In genomic region chr1:113784104-113784779, GRCh38 we compare ENCODE assay signal across 9 cellular contexts. TPM values are rescaled to one million over a fixed set of nuclear protein-coding genes. Genes with fewer than 3 reads are reported as not detected.
DNase-seq lines count a peak whose midpoint lies in the region; ATAC-seq and TF ChIP-seq lines count a peak whose summit lies in the region.
"Had no signal": no experiment of that assay in that cellular context is flagged by ENCODE, and none has a peak within 500 bp of the region (broad histone marks: within the 10 kb centered on the region; RNA-seq: fewer than 3 reads in every experiment).

No MANE protein-coding gene starts in this region.

- peak overlapping the region in 1 of 2 donors; percentile 96 for H3K27ac Mint-ChIP-seq in T-cell

- ATAC-seq in HG02852 (IDR thresholded peaks at IDR 0.05; ENCODE audit: unreplicated experiment), result peak; percentile 74
- ATAC-seq in T-cell (replicated peaks in 1 of 4), result peak; percentile 26 to 37 (median 28)
- ATAC-seq in lower lobe of right lung, result peak; percentile 69 to 83
- ATAC-seq in sciatic nerve, result no peak

- peak overlapping the region in 2 of 3 donors; percentile 37 to 60 for H3K4me3 Mint-ChIP-seq in T-cell

- peaks cover 37 to 41% (median 39%) of the 10 kb centered on the region in 3 donors for H3K4me1 Mint-ChIP-seq in T-cell

- H3K36me3 ChIP-seq in lower lobe of right lung, result no peaks in the 10 kb centered on the region

- CTCF ChIA-PET in T-cell (lab: Charles Lee), result interaction anchor here in 1 of 2 donors (0.6 to 1.2 kb wide), 5 partner anchors 15 to 162 kb away, joined by 3 to 5 read pairs (median 4); partner anchors contain the start of gene PHTF1

- intact Hi-C loops in lower lobe of right lung (cut with DNase I), result no loop called here
- intact Hi-C loops in sciatic nerve (cut with DNase I), result no loop called here

- H3K9me3 ChIP-seq in lower lobe of right lung, result no peaks in the 10 kb centered on the region

- H3K27me3 ChIP-seq in lower lobe of right lung (ENCODE audit: low read depth), result no peaks in the 10 kb centered on the region

- H3K27ac ChIP-seq in lower lobe of right lung, result peak overlapping the region; percentile 50
- H3K27ac ChIP-seq: 22Rv1 had no signal

- peak; percentile 47 for DNase-seq in NK-92 treated with Interleukin-12 subunit alpha and Interleukin-12 subunit beta, amount 100 ng/mL, for 24 hours (lab: John Stamatoyannopoulos, UW)
- DNase-seq in NK-92 (lab: John Stamatoyannopoulos, UW; ENCODE audit: unreplicated experiment) (no peak), T-cell (no peak), lower lobe of right lung (no peak), sciatic nerve (ENCODE audit: low spot score) (no peak), superior temporal gyrus (ENCODE audit: extremely low spot score) (no peak), NCI-H446 (lab: John Stamatoyannopoulos, UW) (no peak)

- peaks cover 11% of the 10 kb centered on the region for H3K36me3 Mint-ChIP-seq in T-cell

- TF ChIP-seq CTCF in lower lobe of right lung (IDR thresholded peaks at IDR 0.05), result no peak

- H3K27me3 Mint-ChIP-seq in T-cell, result no peaks in the 10 kb centered on the region

- H3K4me3 ChIP-seq in lower lobe of right lung, result no peak overlapping the region

- peaks cover 73% of the 10 kb centered on the region for H3K4me1 ChIP-seq in lower lobe of right lung

- no peaks in the 10 kb centered on the region for H3K9me3 Mint-ChIP-seq in T-cell

- POLR2A ChIA-PET in T-cell (lab: Charles Lee), result interaction anchor here (0.5 to 1.1 kb wide), 7 partner anchors 15 to 757 kb away, joined by 3 to 11 read pairs (median 5); partner anchors contain the start of genes PHTF1 (in 1 of the 2) and RSBN1 (in 1 of the 2)

RNA-seq across cellular contexts. Expression of gene PHTF1, which starts 25.0 kb away (rescaled TPM):
- total RNA-seq in T-cell (10 to 100 TPM in 2 of 5 donors, 1 to 10 TPM in 3; 5.9 to 10.5 (median 9.2) TPM), lower lobe of right lung (18.3 TPM), sciatic nerve (12.3 TPM)

RNA-seq across cellular contexts. Expression of gene RSBN1, which starts 28.0 kb away (rescaled TPM):
- total RNA-seq in T-cell, result 10 to 100 TPM; 43.9 to 49.9 (median 45.1) TPM
- 21.0 TPM for total RNA-seq in lower lobe of right lung
- total RNA-seq in sciatic nerve, result 22.3 TPM
